2 cellular contexts compared by ENCODE assay signal in the genomic region with DNA sequence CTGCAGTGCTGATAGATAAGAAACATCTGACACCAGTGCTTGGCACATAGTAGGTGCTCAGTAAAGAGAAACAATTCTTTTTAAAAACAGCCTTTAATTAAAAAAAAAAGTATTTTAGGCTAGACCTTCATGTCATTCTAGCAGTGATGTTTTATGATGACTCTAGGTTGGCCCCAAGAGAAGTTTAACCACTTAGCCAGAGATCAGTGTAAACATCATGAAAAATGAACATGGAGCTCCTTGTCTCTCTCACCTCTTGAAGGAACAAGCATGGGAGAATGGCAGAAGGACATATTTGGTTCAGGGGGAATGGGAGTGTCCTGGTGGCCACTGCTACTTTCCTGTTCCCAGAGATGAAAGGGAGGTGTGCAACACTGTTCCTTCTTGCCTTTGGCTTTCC.
TF ChIP-seq lines count a peak whose summit lies in the region.

No MANE protein-coding gene starts in this region.

TF ChIP-seq in SK-N-SH treated with all-trans-retinoic acid at 6 μM for 48 hours, 23 proteins besides CTCF, POLR2A, EP300 and RAD21 (continued from another document):
- TF ChIP-seq, protein P1, sequence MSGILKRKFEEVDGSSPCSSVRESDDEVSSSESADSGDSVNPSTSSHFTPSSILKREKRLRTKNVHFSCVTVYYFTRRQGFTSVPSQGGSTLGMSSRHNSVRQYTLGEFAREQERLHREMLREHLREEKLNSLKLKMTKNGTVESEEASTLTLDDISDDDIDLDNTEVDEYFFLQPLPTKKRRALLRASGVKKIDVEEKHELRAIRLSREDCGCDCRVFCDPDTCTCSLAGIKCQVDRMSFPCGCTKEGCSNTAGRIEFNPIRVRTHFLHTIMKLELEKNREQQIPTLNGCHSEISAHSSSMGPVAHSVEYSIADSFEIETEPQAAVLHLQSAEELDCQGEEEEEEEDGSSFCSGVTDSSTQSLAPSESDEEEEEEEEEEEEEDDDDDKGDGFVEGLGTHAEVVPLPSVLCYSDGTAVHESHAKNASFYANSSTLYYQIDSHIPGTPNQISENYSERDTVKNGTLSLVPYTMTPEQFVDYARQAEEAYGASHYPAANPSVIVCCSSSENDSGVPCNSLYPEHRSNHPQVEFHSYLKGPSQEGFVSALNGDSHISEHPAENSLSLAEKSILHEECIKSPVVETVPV (CRISPR knock-in tag; IDR thresholded peaks at IDR 0.05), result no peak
- TF ChIP-seq ZC3H10 (CRISPR knock-in tag; IDR thresholded peaks at IDR 0.05) (no peak), ZFP30 (CRISPR knock-in tag; IDR thresholded peaks at IDR 0.05) (no peak), ZNF565 (CRISPR knock-in tag; conservative IDR thresholded peaks at IDR 0.05; ENCODE audit: low read depth) (no peak)
TF ChIP-seq in SK-N-SH treated with all-trans-retinoic acid at 6 μM for 48 hours: peak in this region for 0.

TF ChIP-seq in SK-N-SH, 30 proteins besides CTCF, POLR2A, EP300 and RAD21 (continued from another document):
- TF ChIP-seq, protein P2, sequence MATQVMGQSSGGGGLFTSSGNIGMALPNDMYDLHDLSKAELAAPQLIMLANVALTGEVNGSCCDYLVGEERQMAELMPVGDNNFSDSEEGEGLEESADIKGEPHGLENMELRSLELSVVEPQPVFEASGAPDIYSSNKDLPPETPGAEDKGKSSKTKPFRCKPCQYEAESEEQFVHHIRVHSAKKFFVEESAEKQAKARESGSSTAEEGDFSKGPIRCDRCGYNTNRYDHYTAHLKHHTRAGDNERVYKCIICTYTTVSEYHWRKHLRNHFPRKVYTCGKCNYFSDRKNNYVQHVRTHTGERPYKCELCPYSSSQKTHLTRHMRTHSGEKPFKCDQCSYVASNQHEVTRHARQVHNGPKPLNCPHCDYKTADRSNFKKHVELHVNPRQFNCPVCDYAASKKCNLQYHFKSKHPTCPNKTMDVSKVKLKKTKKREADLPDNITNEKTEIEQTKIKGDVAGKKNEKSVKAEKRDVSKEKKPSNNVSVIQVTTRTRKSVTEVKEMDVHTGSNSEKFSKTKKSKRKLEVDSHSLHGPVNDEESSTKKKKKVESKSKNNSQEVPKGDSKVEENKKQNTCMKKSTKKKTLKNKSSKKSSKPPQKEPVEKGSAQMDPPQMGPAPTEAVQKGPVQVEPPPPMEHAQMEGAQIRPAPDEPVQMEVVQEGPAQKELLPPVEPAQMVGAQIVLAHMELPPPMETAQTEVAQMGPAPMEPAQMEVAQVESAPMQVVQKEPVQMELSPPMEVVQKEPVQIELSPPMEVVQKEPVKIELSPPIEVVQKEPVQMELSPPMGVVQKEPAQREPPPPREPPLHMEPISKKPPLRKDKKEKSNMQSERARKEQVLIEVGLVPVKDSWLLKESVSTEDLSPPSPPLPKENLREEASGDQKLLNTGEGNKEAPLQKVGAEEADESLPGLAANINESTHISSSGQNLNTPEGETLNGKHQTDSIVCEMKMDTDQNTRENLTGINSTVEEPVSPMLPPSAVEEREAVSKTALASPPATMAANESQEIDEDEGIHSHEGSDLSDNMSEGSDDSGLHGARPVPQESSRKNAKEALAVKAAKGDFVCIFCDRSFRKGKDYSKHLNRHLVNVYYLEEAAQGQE (IDR thresholded peaks at IDR 0.05; ENCODE audit: low read depth, low read length), result no peak
